In the genomic region with DNA sequence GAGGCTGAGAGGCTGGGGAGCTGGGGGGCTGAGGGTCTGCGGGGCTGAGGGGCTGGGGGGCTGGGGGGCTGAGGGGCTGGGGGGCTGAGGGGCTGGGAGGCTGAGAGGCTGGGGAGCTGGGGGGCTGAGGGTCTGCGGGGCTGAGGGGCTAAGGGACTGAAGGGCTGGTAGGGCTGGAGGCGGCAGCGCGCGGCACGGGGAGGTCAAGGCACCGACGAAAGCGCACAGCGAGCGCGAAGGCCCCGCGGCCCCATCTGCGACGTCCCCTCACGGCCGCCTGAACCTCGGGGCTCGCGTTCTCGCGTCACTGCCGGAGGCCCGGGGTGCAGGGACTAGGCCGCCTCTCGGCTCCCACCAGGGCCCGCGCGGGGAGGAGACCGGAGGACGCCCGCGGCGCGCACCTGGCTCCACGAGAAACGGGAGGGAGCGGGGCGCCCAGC, we compare ENCODE assay signal across 8 cellular contexts. TPM values are rescaled to one million over a fixed set of nuclear protein-coding genes. Genes with fewer than 3 reads are reported as not detected.
DNase-seq lines count a peak whose midpoint lies in the region; ATAC-seq and TF ChIP-seq lines count a peak whose summit lies in the region.

No MANE protein-coding gene starts in this region.

- peak overlapping the region; percentile 59 to 91 for H3K4me3 ChIP-seq in muscle layer of colon (ENCODE audit: low read depth in 1 of 2, low read length in 2 of 2)

- H3K9ac ChIP-seq in muscle layer of colon (ENCODE audit: low read length): no peak overlapping the region

- H3K27me3 Mint-ChIP-seq in activated CD8-positive, alpha-beta memory T cell treated with anti-CD3 and anti-CD28 coated beads, Interleukin-2, amount 10 ng/mL, durations not matched to agents 7 days and 5 days: no peaks in the 10 kb centered on the region
- H3K27me3 Mint-ChIP-seq in brain: no peaks in the 10 kb centered on the region

- TF ChIP-seq CTCF in brain (conservative IDR thresholded peaks at IDR 0.05): no peak

- peak overlapping the region; percentile 86 for H3K27ac ChIP-seq in muscle layer of colon (ENCODE audit: low read depth, low read length)

- ATAC-seq in activated CD8-positive, alpha-beta memory T cell treated with anti-CD3 and anti-CD28 coated beads, Interleukin-2, amount 10 ng/mL, durations not matched to agents 7 days and 5 days: peak; percentile 47
- ATAC-seq in HG03280 (IDR thresholded peaks at IDR 0.05; ENCODE audit: unreplicated experiment): peak; percentile 37

- peaks cover 6% of the 10 kb centered on the region for H3K36me3 Mint-ChIP-seq in activated CD8-positive, alpha-beta memory T cell treated with anti-CD3 and anti-CD28 coated beads, Interleukin-2, amount 10 ng/mL, durations not matched to agents 7 days and 5 days
- peaks cover 5% of the 10 kb centered on the region for H3K36me3 Mint-ChIP-seq in brain

- no peaks in the 10 kb centered on the region for H3K9me3 Mint-ChIP-seq in activated CD8-positive, alpha-beta memory T cell treated with anti-CD3 and anti-CD28 coated beads, Interleukin-2, amount 10 ng/mL, durations not matched to agents 7 days and 5 days (ENCODE audit: low read depth)
- H3K9me3 Mint-ChIP-seq in brain: no peaks in the 10 kb centered on the region

- peaks cover 27% of the 10 kb centered on the region for H3K4me1 ChIP-seq in muscle layer of colon (ENCODE audit: insufficient read depth, low read length)

- peak overlapping the region; percentile 62 for H3K27ac Mint-ChIP-seq in activated CD8-positive, alpha-beta memory T cell treated with anti-CD3 and anti-CD28 coated beads, Interleukin-2, amount 10 ng/mL, durations not matched to agents 7 days and 5 days
- peak overlapping the region in 1 of 5 experiments; percentile 89 for H3K27ac Mint-ChIP-seq in brain

- no peak for DNase-seq in activated CD8-positive, alpha-beta memory T cell treated with anti-CD3 and anti-CD28 coated beads, Interleukin-2, amount 10 ng/mL, durations not matched to agents 7 days and 5 days
- no peak for DNase-seq in activated CD8-positive, alpha-beta memory T cell treated with anti-CD3 and anti-CD28 coated beads, Interleukin-2, amount 50 U/mL, for 4 hours
- DNase-seq in NCI-H1694 treated with DMSO at 0.1 percent for 48 hours (lab: John Stamatoyannopoulos, UW) (no peak), NCI-H1048 (lab: John Stamatoyannopoulos, UW) (no peak)
- DNase-seq in stimulated activated naive CD4-positive, alpha-beta T cell (lab: John Stamatoyannopoulos, UW): no peak

- peaks cover 14% of the 10 kb centered on the region for H3K36me3 ChIP-seq in muscle layer of colon (ENCODE audit: insufficient read depth, low read length)

- H3K4me3 Mint-ChIP-seq in activated CD8-positive, alpha-beta memory T cell treated with anti-CD3 and anti-CD28 coated beads, Interleukin-2, amount 10 ng/mL, durations not matched to agents 7 days and 5 days: peak overlapping the region; percentile 78
- peak overlapping the region; percentile 42 to 88 (median 85) for H3K4me3 Mint-ChIP-seq in brain

- no peaks in the 10 kb centered on the region for H3K9me3 ChIP-seq in muscle layer of colon (ENCODE audit: low read length)

- CTCF ChIA-PET in activated CD8-positive, alpha-beta memory T cell treated with anti-CD3 and anti-CD28 coated beads, Interleukin-2, amount 10 ng/mL, durations not matched to agents 7 days and 5 days (lab: Charles Lee): no interaction called here

- H3K27me3 ChIP-seq in muscle layer of colon (ENCODE audit: control insufficient read depth in 1 of 2, insufficient read depth in 2 of 2, low read length in 2 of 2): no peaks in the 10 kb centered on the region

- H3K4me1 Mint-ChIP-seq in activated CD8-positive, alpha-beta memory T cell treated with anti-CD3 and anti-CD28 coated beads, Interleukin-2, amount 10 ng/mL, durations not matched to agents 7 days and 5 days: peaks cover 26% of the 10 kb centered on the region
- peaks cover 27% of the 10 kb centered on the region for H3K4me1 Mint-ChIP-seq in brain

RNA-seq across cellular contexts. Expression of a gene that starts 0.4 kb away (rescaled TPM):
- total RNA-seq in activated CD8-positive, alpha-beta memory T cell treated with anti-CD3 and anti-CD28 coated beads, Interleukin-2, amount 10 ng/mL, durations not matched to agents 7 days and 5 days: 100 to 1,000 TPM; 126 to 135 TPM
- 97.8 TPM for polyA plus RNA-seq in brain (ENCODE audit: insufficient read depth, low read depth, low replicate concordance)

RNA-seq across cellular contexts. Expression of a gene that starts 0.5 kb away (rescaled TPM):
- 10 to 100 TPM; 17.6 to 18.5 TPM for total RNA-seq in activated CD8-positive, alpha-beta memory T cell treated with anti-CD3 and anti-CD28 coated beads, Interleukin-2, amount 10 ng/mL, durations not matched to agents 7 days and 5 days
- 28.2 TPM for polyA plus RNA-seq in brain (ENCODE audit: insufficient read depth, low read depth, low replicate concordance)

RNA-seq across cellular contexts. Expression of a gene that starts 7.0 kb away (rescaled TPM):
- total RNA-seq in activated CD8-positive, alpha-beta memory T cell treated with anti-CD3 and anti-CD28 coated beads, Interleukin-2, amount 10 ng/mL, durations not matched to agents 7 days and 5 days: under 1 TPM; 0.77 to 0.82 TPM
- 0.24 TPM for polyA plus RNA-seq in brain (ENCODE audit: insufficient read depth, low read depth, low replicate concordance)

RNA-seq across cellular contexts. Expression of a gene that starts 15.7 kb away (rescaled TPM):
- total RNA-seq in activated CD8-positive, alpha-beta memory T cell treated with anti-CD3 and anti-CD28 coated beads, Interleukin-2, amount 10 ng/mL, durations not matched to agents 7 days and 5 days: 10 to 100 TPM; 26.3 to 27.2 TPM
- 13.6 TPM for polyA plus RNA-seq in brain (ENCODE audit: insufficient read depth, low read depth, low replicate concordance)

RNA-seq across cellular contexts. Expression of a gene that starts 16.4 kb away (rescaled TPM):
- total RNA-seq in activated CD8-positive, alpha-beta memory T cell treated with anti-CD3 and anti-CD28 coated beads, Interleukin-2, amount 10 ng/mL, durations not matched to agents 7 days and 5 days: 10 to 100 TPM; 71.7 to 99.9 TPM
- polyA plus RNA-seq in brain (ENCODE audit: insufficient read depth, low read depth, low replicate concordance): 47.9 TPM
